In genomic region chr2:28751956-28752607, GRCh38 we compare ENCODE assay signal across 8 cellular contexts. TPM values are rescaled to one million over a fixed set of nuclear protein-coding genes. Genes with fewer than 3 reads are reported as not detected.
DNase-seq lines count a peak whose midpoint lies in the region; ATAC-seq lines count a peak whose summit lies in the region.

No MANE protein-coding gene starts in this region.

- no peaks in the 10 kb centered on the region for H3K9me3 ChIP-seq in stomach smooth muscle (ENCODE audit: control insufficient read depth in 2 of 2, low read length in 2 of 2)

- H3K4me3 Mint-ChIP-seq in memory B cell, result peak overlapping the region; percentile 94

- no peaks in the 10 kb centered on the region for H3K27me3 ChIP-seq in stomach smooth muscle (ENCODE audit: control insufficient read depth in 1 of 2, insufficient read depth in 2 of 2, low read length in 2 of 2)

- H3K36me3 Mint-ChIP-seq in memory B cell, result peaks cover 2% of the 10 kb centered on the region

- no peaks in the 10 kb centered on the region for H3K9me3 Mint-ChIP-seq in memory B cell

- peak overlapping the region; percentile 98 for H3K27ac Mint-ChIP-seq in memory B cell

- peaks cover 37% of the 10 kb centered on the region for H3K4me1 ChIP-seq in stomach smooth muscle (ENCODE audit: control insufficient read depth, insufficient read depth, low read length)

- H3K27ac ChIP-seq in stomach smooth muscle (ENCODE audit: low read length), result peak overlapping the region; percentile 99

- peak overlapping the region; percentile 94 to 98 for H3K9ac ChIP-seq in stomach smooth muscle (ENCODE audit: low read length in 2 of 2)

- DNase-seq in DMS53 treated with DMSO at 0.1 percent for 48 hours (lab: John Stamatoyannopoulos, UW; ENCODE audit: unreplicated experiment), result peak; percentile 57
- peak; percentile 88 for DNase-seq in T1000 (lab: John Stamatoyannopoulos, UW)
- peak; percentile 38 for DNase-seq in dermis blood vessel endothelial cell
- DNase-seq in memory B cell (ENCODE audit: low spot score in 2 of 2), result peak in 1 of 2 donors; percentile 72
- no peak for DNase-seq in H4 (ENCODE audit: low spot score)

- peak overlapping the region; percentile 78 to 86 for H3K4me3 ChIP-seq in stomach smooth muscle (ENCODE audit: low read length in 2 of 2)

- ATAC-seq in GM19372 (IDR thresholded peaks at IDR 0.05; ENCODE audit: low read depth, unreplicated experiment) (peak; percentile 25), HG03378 (IDR thresholded peaks at IDR 0.05; ENCODE audit: unreplicated experiment) (peak; percentile 24), memory B cell (ENCODE audit: low read depth) (peak; percentile 23)

- no peaks in the 10 kb centered on the region for H3K36me3 ChIP-seq in stomach smooth muscle (ENCODE audit: control insufficient read depth in 2 of 2, insufficient read depth in 2 of 2, low read length in 2 of 2)

- H3K27me3 Mint-ChIP-seq in memory B cell, result no peaks in the 10 kb centered on the region

- peaks cover 36% of the 10 kb centered on the region for H3K4me1 Mint-ChIP-seq in memory B cell

RNA-seq across cellular contexts. Expression of gene PPP1CB, which starts 0.5 kb away (rescaled TPM):
- total RNA-seq in dermis blood vessel endothelial cell, result 126 and 143 TPM in 2 replicates
- total RNA-seq in H4 (2014; rRNA removed; shearing (Covaris generic)), result 76.5 and 96.0 TPM in 2 replicates

RNA-seq across cellular contexts. Expression of gene SPDYA, which starts 58.6 kb away (rescaled TPM):
- 0.34 and 0.56 TPM in 2 replicates for total RNA-seq in dermis blood vessel endothelial cell
- not detected in 2 replicates for total RNA-seq in H4 (2014; rRNA removed; shearing (Covaris generic))
